ENCODE assay signal across 8 cellular contexts in the genomic region with DNA sequence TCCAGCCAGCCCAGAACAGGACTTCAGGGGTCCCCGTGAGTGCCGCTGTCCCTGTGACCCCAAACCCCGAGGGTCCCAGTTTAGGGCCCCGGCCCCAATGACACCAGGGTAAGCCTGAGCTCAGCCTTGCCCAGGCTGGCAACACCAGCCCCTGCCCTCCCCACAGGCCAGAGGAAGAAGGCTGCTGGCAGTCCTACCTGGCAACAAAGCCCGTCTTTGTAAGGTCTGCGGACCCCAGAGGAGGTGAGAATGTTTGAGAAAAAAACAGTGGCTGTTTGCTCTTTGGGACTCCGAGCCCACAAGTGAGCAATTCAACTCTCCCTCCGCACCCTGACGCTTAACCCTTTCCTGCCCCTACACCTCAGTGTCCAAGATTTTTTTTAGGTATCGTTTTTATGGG. TPM values are rescaled to one million over a fixed set of nuclear protein-coding genes. Genes with fewer than 3 reads are reported as not detected.
A peak's percentile ranks its signal among the peaks of the same experiment; 100 is the strongest.
DNase-seq lines count a peak whose midpoint lies in the region; ATAC-seq and TF ChIP-seq lines count a peak whose summit lies in the region.

No MANE protein-coding gene starts in this region.

- peaks cover 25 to 38% (median 30%) of the 10 kb centered on the region in 3 donors for H3K4me1 Mint-ChIP-seq in naive B cell

- peak overlapping the region in 3 of 6 donors; percentile 33 to 79 (median 74) for H3K27ac Mint-ChIP-seq in naive B cell

- H3K9me3 ChIP-seq in effector memory CD4-positive, alpha-beta T cell (ENCODE audit: control insufficient read depth, low read length) = no peaks in the 10 kb centered on the region

- peak overlapping the region; percentile 77 to 94 (median 86) for H3K4me3 Mint-ChIP-seq in naive B cell

- no peaks in the 10 kb centered on the region for H3K36me3 Mint-ChIP-seq in naive B cell

- no peaks in the 10 kb centered on the region for H3K27me3 Mint-ChIP-seq in naive B cell

- DNase-seq in GM12865 (ENCODE audit: low read depth) = peak; percentile 30
- DNase-seq in OCI-M1 (lab: John Stamatoyannopoulos, UW) = peak; percentile 48
- DNase-seq in effector memory CD4-positive, alpha-beta T cell = no peak
- peak; percentile 15 for DNase-seq in naive B cell
- DNase-seq in H4 (ENCODE audit: low spot score) = no peak

- H3K4me3 ChIP-seq in GM12865 (ENCODE audit: low read depth, low read length) = peak overlapping the region; percentile 61
- H3K4me3 ChIP-seq in effector memory CD4-positive, alpha-beta T cell (ENCODE audit: insufficient read depth, low read depth, low read length, poor library complexity, severe bottlenecking) = peak overlapping the region; percentile 62

- peak overlapping the region; percentile 11 for H3K27ac ChIP-seq in effector memory CD4-positive, alpha-beta T cell (ENCODE audit: insufficient read depth, low read length, poor library complexity, severe bottlenecking)

- ATAC-seq in naive B cell (ENCODE audit: low read depth in 2 of 2) (peak; percentile 10 to 22), GM18861 (IDR thresholded peaks at IDR 0.05; ENCODE audit: unreplicated experiment) (no peak), GM18858 (IDR thresholded peaks at IDR 0.05; ENCODE audit: unreplicated experiment) (no peak), HG03025 (IDR thresholded peaks at IDR 0.05; ENCODE audit: low FRiP score, unreplicated experiment) (no peak)

- no peak for TF ChIP-seq CTCF in GM12865 (IDR thresholded peaks at IDR 0.05; ENCODE audit: insufficient read depth, low read depth, low read length, missing control alignments)

- no peaks in the 10 kb centered on the region for H3K9me3 Mint-ChIP-seq in naive B cell

- peaks cover 9% of the 10 kb centered on the region for H3K4me1 ChIP-seq in effector memory CD4-positive, alpha-beta T cell (ENCODE audit: control insufficient read depth, insufficient read depth, low read length, poor library complexity, severe bottlenecking)

- no peaks in the 10 kb centered on the region for H3K27me3 ChIP-seq in effector memory CD4-positive, alpha-beta T cell (replicated peaks; ENCODE audit: control insufficient read depth, insufficient read depth, low read length, poor library complexity, severe bottlenecking)

- H3K36me3 ChIP-seq in effector memory CD4-positive, alpha-beta T cell (ENCODE audit: control insufficient read depth, insufficient read depth, low read length) = no peaks in the 10 kb centered on the region

RNA-seq across cellular contexts. Expression of gene CDK2AP1, which starts 1.7 kb away (rescaled TPM):
- 1 to 10 TPM; 2.0 to 6.3 (median 3.8) TPM for polyA plus RNA-seq in naive B cell (ENCODE audit: low read depth in 6 of 6)
- 287 and 344 TPM in 2 replicates for total RNA-seq in H4 (2014; rRNA removed; shearing (Covaris generic))

RNA-seq across cellular contexts. Expression of gene MTRFR, which starts 36.7 kb away (rescaled TPM):
- 10 to 100 TPM; 23.7 to 34.2 (median 30.3) TPM for polyA plus RNA-seq in naive B cell (ENCODE audit: low read depth in 6 of 6)
- total RNA-seq in H4 (2014; rRNA removed; shearing (Covaris generic)) = 15.3 and 23.8 TPM in 2 replicates

RNA-seq across cellular contexts. Expression of gene MPHOSPH9, which starts 37.0 kb away (rescaled TPM):
- 10 to 100 TPM; 20.2 to 33.6 (median 28.6) TPM for polyA plus RNA-seq in naive B cell (ENCODE audit: low read depth in 6 of 6)
- 61.8 and 71.1 TPM in 2 replicates for total RNA-seq in H4 (2014; rRNA removed; shearing (Covaris generic))

Comparison
In these comparisons a context has a peak if more than half of its experiments do, and no peak if none do; other contexts are left out.
1. DNase-seq: peak in GM12865 (single experiment), OCI-M1 (single experiment) and naive B cell (single experiment); none in effector memory CD4-positive, alpha-beta T cell (0 of 3) and H4 (single experiment).
2. ATAC-seq: peak in naive B cell (2 of 2); none in GM18861 (single experiment), GM18858 (single experiment) and HG03025 (single experiment).